14 cellular contexts compared by ENCODE assay signal in the genomic region with DNA sequence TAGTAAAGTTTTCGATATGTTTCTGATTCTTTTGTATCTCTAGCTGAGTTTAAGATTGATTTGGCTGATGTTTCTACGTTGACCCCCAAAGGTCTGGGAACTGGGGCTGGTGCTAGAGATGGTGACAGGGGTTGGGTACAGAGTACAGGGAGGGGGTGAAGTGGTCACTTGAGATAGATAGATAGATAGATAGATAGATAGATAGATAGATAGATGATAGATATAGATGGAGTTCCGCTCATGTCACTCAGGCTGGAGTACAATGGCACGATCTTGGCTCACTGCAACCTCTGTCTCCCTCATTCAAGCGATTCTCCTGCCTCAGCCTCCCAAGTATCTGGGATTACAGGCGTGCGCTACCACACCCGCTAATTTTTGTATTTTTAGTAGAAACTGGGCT. TPM values are rescaled to one million over a fixed set of nuclear protein-coding genes. Genes with fewer than 3 reads are reported as not detected.
DNase-seq lines count a peak whose midpoint lies in the region; ATAC-seq, FAIRE-seq and TF ChIP-seq lines count a peak whose summit lies in the region.
"Had no signal": no experiment of that assay in that cellular context is flagged by ENCODE, and none has a peak within 500 bp of the region (broad histone marks: within the 10 kb centered on the region; RNA-seq: fewer than 3 reads in every experiment).

No MANE protein-coding gene starts in this region.

- peaks cover 37% of the 10 kb centered on the region for H3K79me2 ChIP-seq in astrocyte (ENCODE audit: insufficient read depth, low read length)

- H3K9me3 Mint-ChIP-seq in HFFc6: no peaks in the 10 kb centered on the region
- no peaks in the 10 kb centered on the region for H3K9me3 Mint-ChIP-seq in astrocyte (ENCODE audit: unreplicated experiment)
- H3K9me3 Mint-ChIP-seq in neural crest cell: no peaks in the 10 kb centered on the region

- H3K27me3 Mint-ChIP-seq in HFFc6 (ENCODE audit: insufficient read depth) (peaks cover 2% of the 10 kb centered on the region; the same call in 1 of the 2 replicates), astrocyte (ENCODE audit: low read depth, unreplicated experiment) (no peaks in the 10 kb centered on the region), neural crest cell (ENCODE audit: low read depth) (peaks cover 3% of the 10 kb centered on the region)

- TF ChIP-seq CTCF in C4-2B (conservative IDR thresholded peaks at IDR 0.05): no peak
- TF ChIP-seq CTCF in HFFc6 (IDR thresholded peaks at IDR 0.05): no peak
- TF ChIP-seq CTCF in astrocyte (IDR thresholded peaks at IDR 0.05; ENCODE audit: insufficient read depth, low read depth, low read length): no peak
- TF ChIP-seq CTCF in neural crest cell (conservative IDR thresholded peaks at IDR 0.05): no peak

- DNase-seq in HFFc6 (no peak), astrocyte (ENCODE audit: low read depth) (no peak), neural crest cell (ENCODE audit: low read depth, low spot score) (no peak), NCI-H69 (lab: John Stamatoyannopoulos, UW) (no peak), T-helper 9 cell (no peak)
- DNase-seq: activated CD4-positive, alpha-beta T cell treated with anti-CD3 and anti-CD28 coated beads for 4 hours; amygdala; effector CD8-positive, alpha-beta T cell; GF-D8; left cardiac atrium had no signal

- H3K9me3 ChIP-seq in astrocyte (ENCODE audit: insufficient read depth, low read depth, low read length): no peaks in the 10 kb centered on the region
- H3K9me3 ChIP-seq: BLaER1 treated with 17β-estradiol and CSF1 and Interleukin-3, amounts not matched to agents 10 nM and 100 nM had no signal

- H3K36me3 ChIP-seq in astrocyte (ENCODE audit: insufficient read depth, low read length): peaks cover 17% of the 10 kb centered on the region

- H3K27ac Mint-ChIP-seq in HFFc6 (peak overlapping the region; percentile 96), astrocyte (ENCODE audit: unreplicated experiment) (no peak overlapping the region), neural crest cell (ENCODE audit: unreplicated experiment) (no peak overlapping the region)

- H2AFZ ChIP-seq in astrocyte (ENCODE audit: low read depth, low read length): no peak overlapping the region

- no peak overlapping the region for H3K9ac ChIP-seq in astrocyte (ENCODE audit: low read length)

- H3K4me3 ChIP-seq in astrocyte (ENCODE audit: insufficient read depth, low read depth, low read length): no peak overlapping the region

- peaks cover 23% of the 10 kb centered on the region for H3K36me3 Mint-ChIP-seq in HFFc6 (ENCODE audit: low read depth)
- H3K36me3 Mint-ChIP-seq in astrocyte (ENCODE audit: low read depth, unreplicated experiment): peaks cover 17% of the 10 kb centered on the region
- H3K36me3 Mint-ChIP-seq in neural crest cell (ENCODE audit: low read depth): peaks cover 3% of the 10 kb centered on the region

- FAIRE-seq in astrocyte (lab: Jason Lieb, UNC): no peak

- H3K4me1 ChIP-seq in astrocyte (ENCODE audit: insufficient read depth, low read length): peaks cover 20% of the 10 kb centered on the region

- no peaks in the 10 kb centered on the region for H3K27me3 ChIP-seq in astrocyte (ENCODE audit: insufficient read depth, low read length)
- H3K27me3 ChIP-seq: BLaER1 treated with 17β-estradiol and CSF1 and Interleukin-3, amounts not matched to agents 10 nM and 100 nM had no signal

- H3K4me3 Mint-ChIP-seq in HFFc6 (no peak overlapping the region), astrocyte (ENCODE audit: unreplicated experiment) (peak overlapping the region; percentile 29), neural crest cell (peak overlapping the region; percentile 86)

- ATAC-seq in GM21619 (IDR thresholded peaks at IDR 0.05; ENCODE audit: unreplicated experiment) (no peak), HG03039 (IDR thresholded peaks at IDR 0.05; ENCODE audit: unreplicated experiment) (no peak)
- ATAC-seq: left cardiac atrium had no signal

- H3K4me2 ChIP-seq in astrocyte (ENCODE audit: low read length): no peak overlapping the region

- H3K4me1 Mint-ChIP-seq in HFFc6 (ENCODE audit: low read depth) (peaks cover 44% of the 10 kb centered on the region), astrocyte (ENCODE audit: low read depth, unreplicated experiment) (peaks cover 21% of the 10 kb centered on the region), neural crest cell (peaks cover 39% of the 10 kb centered on the region)

- H4K20me1 ChIP-seq in astrocyte (ENCODE audit: insufficient read depth, low read length): peaks cover 24% of the 10 kb centered on the region

- H3K27ac ChIP-seq in C4-2B (peak overlapping the region; percentile 94), astrocyte (ENCODE audit: low read depth, low read length) (no peak overlapping the region)

RNA-seq across cellular contexts. Expression of a gene that starts 1.8 kb away (rescaled TPM):
- 10 to 100 TPM; 54.1 to 72.1 (median 64.5) TPM for total RNA-seq in HFFc6 (2021; fragmentation: NEBNext Ultra II Directional; extraction: Animal tissue kit (Norgen Biotek cat#: 25700))
- total RNA-seq in astrocyte: 69.3 and 75.0 TPM in 2 replicates
- total RNA-seq in neural crest cell: 63.6 and 67.1 TPM in 2 replicates

RNA-seq across cellular contexts. Expression of a gene that starts 5.6 kb away (rescaled TPM):
- 10 to 100 TPM; 26.8 to 34.6 (median 29.8) TPM for total RNA-seq in HFFc6 (2021; fragmentation: NEBNext Ultra II Directional; extraction: Animal tissue kit (Norgen Biotek cat#: 25700))
- total RNA-seq in astrocyte: 27.3 and 32.1 TPM in 2 replicates
- total RNA-seq in neural crest cell: 62.8 and 67.0 TPM in 2 replicates

RNA-seq across cellular contexts. Expression of a gene that starts 42.6 kb away (rescaled TPM):
- 10 to 100 TPM; 43.4 to 48.1 (median 45.9) TPM for total RNA-seq in HFFc6 (2021; fragmentation: NEBNext Ultra II Directional; extraction: Animal tissue kit (Norgen Biotek cat#: 25700))
- total RNA-seq in astrocyte (48.2 and 50.4 TPM in 2 replicates), neural crest cell (94.5 and 100.0 TPM in 2 replicates)

RNA-seq across cellular contexts. Expression of a gene that starts 46.2 kb away (rescaled TPM):
- 1 to 10 TPM; 6.9 to 8.7 (median 7.5) TPM for total RNA-seq in HFFc6 (2021; fragmentation: NEBNext Ultra II Directional; extraction: Animal tissue kit (Norgen Biotek cat#: 25700))
- total RNA-seq in astrocyte (7.5 and 7.9 TPM in 2 replicates), neural crest cell (23.0 and 23.2 TPM in 2 replicates)
